In the genomic region with DNA sequence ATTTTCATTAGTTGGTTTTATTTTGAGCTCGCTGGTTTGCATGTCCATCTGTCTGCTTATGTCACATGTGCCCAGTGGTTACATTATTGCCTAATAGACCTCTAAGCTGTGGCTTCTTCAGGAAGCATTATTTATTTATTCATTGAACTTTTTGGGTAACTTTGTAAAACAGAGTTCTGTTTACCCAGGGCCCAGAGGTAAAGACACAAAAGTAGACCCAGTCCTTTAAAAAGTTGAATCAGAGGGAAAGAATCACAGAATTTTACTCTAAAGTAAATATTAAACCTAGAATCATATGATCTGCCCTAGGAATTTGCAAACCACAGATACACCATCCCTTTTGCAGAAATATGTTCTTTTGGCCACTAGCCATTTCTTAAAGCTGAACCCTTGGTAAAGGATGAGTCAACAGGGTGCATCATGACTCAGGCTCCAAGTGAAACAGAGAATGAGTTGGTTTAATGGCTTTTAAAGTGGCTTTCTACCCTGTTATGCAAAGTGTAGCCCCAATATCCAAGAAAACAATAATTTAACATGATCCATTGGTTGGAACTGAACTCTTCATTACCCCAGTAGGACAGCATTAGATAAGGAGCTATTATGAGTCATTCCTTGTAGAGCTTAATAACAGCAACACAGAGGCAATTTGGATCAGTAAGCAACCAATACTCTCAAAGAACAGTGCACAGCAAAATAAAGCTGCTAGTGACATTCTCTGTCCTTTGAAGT, we compare ENCODE assay signal across 8 cellular contexts.
DNase-seq lines count a peak whose midpoint lies in the region; ATAC-seq and TF ChIP-seq lines count a peak whose summit lies in the region.

No MANE protein-coding gene starts in this region.

- no peaks in the 10 kb centered on the region for H3K36me3 Mint-ChIP-seq in activated CD4-positive, alpha-beta T cell treated with anti-CD3 and anti-CD28 coated beads for 36 hours (ENCODE audit: low read depth)

- no peaks in the 10 kb centered on the region for H3K36me3 ChIP-seq in Panc1 (ENCODE audit: control insufficient read depth, insufficient read depth, low read length)

- DNase-seq in CD1c-positive myeloid dendritic cell (ENCODE audit: extremely low spot score) (peak; percentile 58), Panc1 (ENCODE audit: low read depth, low spot score) (peak; percentile 20), iris pigment epithelial cell (ENCODE audit: low read depth) (peak; percentile 98), anterior cingulate cortex (lab: John Stamatoyannopoulos, UW) (no peak), cortex of kidney (lab: John Stamatoyannopoulos, UW) (no peak), posterior cingulate gyrus (no peak)
- DNase-seq in activated CD4-positive, alpha-beta T cell treated with anti-CD3 and anti-CD28 coated beads for 36 hours = no peak

- no peaks in the 10 kb centered on the region for H3K27me3 Mint-ChIP-seq in activated CD4-positive, alpha-beta T cell treated with anti-CD3 and anti-CD28 coated beads for 36 hours

- peak; percentile 64 for ATAC-seq in HG02623 (IDR thresholded peaks at IDR 0.05; ENCODE audit: unreplicated experiment)
- ATAC-seq in Panc1 = peak; percentile 56; the same call in 1 of the 2 replicates
- ATAC-seq in activated CD4-positive, alpha-beta T cell treated with anti-CD3 and anti-CD28 coated beads for 36 hours = no peak

- H3K27ac Mint-ChIP-seq in activated CD4-positive, alpha-beta T cell treated with anti-CD3 and anti-CD28 coated beads for 36 hours = no peak overlapping the region

- CTCF ChIA-PET in Panc1 (lab: Charles Lee) = no interaction called here
- CTCF ChIA-PET in activated CD4-positive, alpha-beta T cell treated with anti-CD3 and anti-CD28 coated beads for 36 hours (lab: Charles Lee) = no interaction called here

- H3K27me3 ChIP-seq in Panc1 (ENCODE audit: control insufficient read depth, insufficient read depth, low read length) = no peaks in the 10 kb centered on the region

- TF ChIP-seq CTCF in Panc1 (IDR thresholded peaks at IDR 0.05) = no peak

- no peak overlapping the region for H3K4me3 Mint-ChIP-seq in activated CD4-positive, alpha-beta T cell treated with anti-CD3 and anti-CD28 coated beads for 36 hours

- H3K27ac ChIP-seq in Panc1 (ENCODE audit: low read length) = no peak overlapping the region

- H3K4me1 Mint-ChIP-seq in activated CD4-positive, alpha-beta T cell treated with anti-CD3 and anti-CD28 coated beads for 36 hours = no peaks in the 10 kb centered on the region

- intact Hi-C loops in Panc1 (cut with micrococcal nuclease; ENCODE audit: unreplicated experiment) = no loop called here
- intact Hi-C loops in posterior cingulate gyrus (cut with DNase I) = no loop called here
- intact Hi-C loops in activated CD4-positive, alpha-beta T cell treated with anti-CD3 and anti-CD28 coated beads for 36 hours (cut with DNase I, micrococcal nuclease) = no loop called here

- in situ Hi-C loops in Panc1 (cut with HindIII; ENCODE audit: low pct_unique_long_range_greater_than_20kb, low sequenced_read_pairs) = no loop called here

- H3K9me3 ChIP-seq in Panc1 (ENCODE audit: control insufficient read depth, insufficient read depth, low read depth, low read length) = no peaks in the 10 kb centered on the region

- no peak overlapping the region for H3K4me3 ChIP-seq in Panc1 (ENCODE audit: low read depth in 2 of 2, low read length in 2 of 2)

- H3K4me1 ChIP-seq in Panc1 (ENCODE audit: control insufficient read depth, insufficient read depth, low read length) = no peaks in the 10 kb centered on the region

- no peaks in the 10 kb centered on the region for H3K9me3 Mint-ChIP-seq in activated CD4-positive, alpha-beta T cell treated with anti-CD3 and anti-CD28 coated beads for 36 hours (ENCODE audit: low read depth)

- POLR2A ChIA-PET in Panc1 (lab: Charles Lee) = no interaction called here
- POLR2A ChIA-PET in activated CD4-positive, alpha-beta T cell treated with anti-CD3 and anti-CD28 coated beads for 36 hours (lab: Charles Lee) = interaction anchor here (0.5 kb wide), 1 partner anchor 100 kb away, joined by 3 read pairs; no protein-coding TSS in a partner anchor

- BruUV-seq in Panc1 (replicated peaks; lab: Mats Ljungman, UMichigan) = no TSS peak

Comparison
In these comparisons a context has a peak if more than half of its experiments do, and no peak if none do; other contexts are left out.
1. DNase-seq: peak in CD1c-positive myeloid dendritic cell (single experiment), Panc1 (single experiment) and iris pigment epithelial cell (single experiment); none in anterior cingulate cortex (0 of 58), cortex of kidney (single experiment), posterior cingulate gyrus (0 of 10) and activated CD4-positive, alpha-beta T cell treated with anti-CD3 and anti-CD28 coated beads for 36 hours (single experiment).